16 cellular contexts compared by ENCODE assay signal in genomic region chr3:152151216-152151874, GRCh38.
DNase-seq lines count a peak whose midpoint lies in the region; ATAC-seq and TF ChIP-seq lines count a peak whose summit lies in the region.
"Had no signal": no experiment of that assay in that cellular context is flagged by ENCODE, and none has a peak within 500 bp of the region (broad histone marks: within the 10 kb centered on the region; RNA-seq: fewer than 3 reads in every experiment).

No MANE protein-coding gene starts in this region.

- no peaks in the 10 kb centered on the region for H3K36me3 Mint-ChIP-seq in T-cell
- H3K36me3 Mint-ChIP-seq: brain had no signal

- H3K9ac ChIP-seq in GM23248 = no peak overlapping the region
- H3K9ac ChIP-seq: parathyroid adenoma had no signal

- intact Hi-C loops in Panc1 (cut with micrococcal nuclease; ENCODE audit: unreplicated experiment) = no loop called here

- 55 to 58% methylated on average over 8 of the region's 8 CpGs for WGBS in GM23248 (ENCODE audit: low coverage in 1 of 2, low lambda C conversion rate in 2 of 2, missing lambda C conversion rate in 2 of 2), 2 experiments

- BruUV-seq in Panc1 (replicated peaks; lab: Mats Ljungman, UMichigan) = no TSS peak

- no peak overlapping the region for H3K4me3 Mint-ChIP-seq in T-cell
- H3K4me3 Mint-ChIP-seq: B cell, brain had no signal

- H3K27me3 Mint-ChIP-seq in T-cell = peaks cover 0 to 2% of the 10 kb centered on the region in 2 donors
- H3K27me3 Mint-ChIP-seq: B cell had no signal

- H3K27ac ChIP-seq in GM23248 (no peak overlapping the region), Panc1 (ENCODE audit: low read length) (no peak overlapping the region; the same call in 1 of the 2 replicates), foreskin keratinocyte (no peak overlapping the region)
- H3K27ac ChIP-seq: parathyroid adenoma had no signal

- 0 out of 2 replicates have a peak overlapping the region, but pooled peaks have one; percentile 31 for H2AFZ ChIP-seq in GM23248
- H2AFZ ChIP-seq: parathyroid adenoma had no signal

- H3K27me3 ChIP-seq in GM23248 (replicated peaks; ENCODE audit: insufficient read depth) (no peaks in the 10 kb centered on the region), Panc1 (ENCODE audit: control insufficient read depth, insufficient read depth, low read length) (no peaks in the 10 kb centered on the region), foreskin keratinocyte (no peaks in the 10 kb centered on the region)

- H3K9me3 Mint-ChIP-seq in T-cell = no peaks in the 10 kb centered on the region

- ATAC-seq in Panc1 (peak; percentile 64), foreskin keratinocyte (peak; percentile 87), T-cell (replicated peaks in 1 of 4) (no peak)

- peaks cover 2 to 20% (median 9%) of the 10 kb centered on the region in 3 donors for H3K4me1 Mint-ChIP-seq in T-cell
- H3K4me1 Mint-ChIP-seq: B cell, brain had no signal

- CTCF ChIA-PET in Panc1 (lab: Charles Lee) = no interaction called here
- CTCF ChIA-PET in T-cell (lab: Charles Lee) = no interaction called here

- no peaks in the 10 kb centered on the region for H3K79me2 ChIP-seq in GM23248 (ENCODE audit: insufficient read depth)
- H3K79me2 ChIP-seq: parathyroid adenoma had no signal

- H4K20me1 ChIP-seq in GM23248 (ENCODE audit: insufficient read depth) = no peaks in the 10 kb centered on the region

- H3K27ac Mint-ChIP-seq in T-cell = no peak overlapping the region
- H3K27ac Mint-ChIP-seq: B cell, brain had no signal

- TF ChIP-seq CTCF in Panc1 (IDR thresholded peaks at IDR 0.05) (no peak), foreskin keratinocyte (conservative IDR thresholded peaks at IDR 0.05) (no peak)

- H3F3A ChIP-seq in GM23248 (ENCODE audit: insufficient read depth) = no peaks in the 10 kb centered on the region

- DNase-seq in Ammon's horn (ENCODE audit: low spot score) (peak; percentile 2), GM23248 (peak; percentile 52), Panc1 (ENCODE audit: low read depth, low spot score) (no peak), foreskin keratinocyte (peak; percentile 18 to 64), SKM-1 (lab: John Stamatoyannopoulos, UW; ENCODE audit: unreplicated experiment) (no peak), KBM-7 (no peak), T-cell (no peak), AG20443 (ENCODE audit: low spot score) (no peak)
- DNase-seq: activated naive CD4-positive, alpha-beta T cell treated with Interleukin-2 at 50 U/mL for 16 hours; DMS 273 treated with DMSO at 0.1 percent for 48 hours; glutamatergic neuron; kidney; NCI-H1694 treated with DMSO at 0.1 percent for 48 hours had no signal

- H3K4me1 ChIP-seq in GM23248 (ENCODE audit: insufficient read depth) (peaks cover 13% of the 10 kb centered on the region), Panc1 (ENCODE audit: control insufficient read depth, insufficient read depth, low read length) (no peaks in the 10 kb centered on the region), foreskin keratinocyte (peaks cover 16% of the 10 kb centered on the region)
- H3K4me1 ChIP-seq: parathyroid adenoma had no signal

- in situ Hi-C loops in GM23248 (cut with MboI) = no loop called here
- in situ Hi-C loops in Panc1 (cut with HindIII; ENCODE audit: low pct_unique_long_range_greater_than_20kb, low sequenced_read_pairs) = no loop called here
- in situ Hi-C loops in KBM-7 (cut with MboI; ENCODE audit: low pct_unique_long_range_greater_than_20kb, low sequenced_read_pairs) = no loop called here

- H3K36me3 ChIP-seq in GM23248 (ENCODE audit: low read depth) = no peaks in the 10 kb centered on the region
- no peaks in the 10 kb centered on the region for H3K36me3 ChIP-seq in Panc1 (ENCODE audit: control insufficient read depth, insufficient read depth, low read length)

- POLR2A ChIA-PET in Panc1 (lab: Charles Lee) (interaction anchor here (0.7 kb wide), 1 partner anchor 1556 kb away, joined by 3 read pairs; no protein-coding TSS in a partner anchor), T-cell (lab: Charles Lee) (no interaction called here)

- no peak overlapping the region for H3K4me2 ChIP-seq in GM23248 (ENCODE audit: unreplicated experiment)

- H3K4me3 ChIP-seq in GM23248 (no peak overlapping the region), Panc1 (ENCODE audit: low read depth in 2 of 2, low read length in 2 of 2) (peak overlapping the region; percentile 51 to 56)

- H3K9me2 ChIP-seq in GM23248 (ENCODE audit: insufficient read depth) = no peaks in the 10 kb centered on the region

- no peaks in the 10 kb centered on the region for H3K9me3 ChIP-seq in GM23248 (ENCODE audit: low read depth)
- no peaks in the 10 kb centered on the region for H3K9me3 ChIP-seq in Panc1 (ENCODE audit: control insufficient read depth, insufficient read depth, low read depth, low read length)

Comparison
In these comparisons a context has a peak if more than half of its experiments do, and no peak if none do; other contexts are left out.
1. DNase-seq: peak in Ammon's horn (single experiment), GM23248 (single experiment) and foreskin keratinocyte (2 of 2); none in Panc1 (single experiment), SKM-1 (single experiment), KBM-7 (single experiment), T-cell (0 of 34) and AG20443 (single experiment).
2. ATAC-seq: peak in Panc1 (single experiment) and foreskin keratinocyte (single experiment); none in T-cell (0 of 4).